Comparison of ENCODE assay signal across 8 cellular contexts in genomic region chr17:44968225-44969143, GRCh38. TPM values are rescaled to one million over a fixed set of nuclear protein-coding genes. Genes with fewer than 3 reads are reported as not detected.
A peak's percentile ranks its signal among the peaks of the same experiment; 100 is the strongest.
DNase-seq lines count a peak whose midpoint lies in the region; ATAC-seq, FAIRE-seq and TF ChIP-seq lines count a peak whose summit lies in the region.

Gene C1QL1 (minus strand): TSS chr17:44968303. CDS start chr17:44968048, 255 bp downstream.

- H3K4me3 ChIP-seq in neutrophil (ENCODE audit: low read depth in 1 of 2, low read length in 1 of 2) (peak within 1 kb of the TSS; percentile 40 to 48), stomach smooth muscle (ENCODE audit: low read length in 2 of 2) (peak within 1 kb of the TSS; percentile 79)

- peak; percentile 82 for ATAC-seq in GM21825 (IDR thresholded peaks at IDR 0.05; ENCODE audit: unreplicated experiment)

- peak; percentile 74 for DNase-seq in DMS153 (lab: John Stamatoyannopoulos, UW)
- peak; percentile 84 for DNase-seq in LHCN-M2 (ENCODE audit: low read depth)
- peak; percentile 41 for DNase-seq in SHP77 treated with DMSO at 0.1 percent for 48 hours (lab: John Stamatoyannopoulos, UW)
- peak; percentile 77 for DNase-seq in activated gamma-delta T cell treated with Interleukin-2 at 50 U/mL for 16 hours
- DNase-seq in frontal cortex (ENCODE audit: low spot score in 2 of 2) = peak; percentile 99

- no peak for FAIRE-seq in frontal cortex (lab: Jason Lieb, UNC)

- H3K4me1 ChIP-seq in neutrophil (ENCODE audit: control insufficient read depth in 1 of 2, insufficient read depth in 1 of 2, low read depth in 1 of 2, low read length in 1 of 2) (peaks cover 31 to 43% of the 10 kb centered on the region in 2 experiments), stomach smooth muscle (ENCODE audit: control insufficient read depth, insufficient read depth, low read length) (peaks cover 44% of the 10 kb centered on the region)

- TF ChIP-seq CTCF in neutrophil (IDR thresholded peaks at IDR 0.05) = no peak

- H3K9ac ChIP-seq in stomach smooth muscle (ENCODE audit: low read length in 2 of 2) = peak within 1 kb of the TSS; percentile 62 to 74

- no peak within 1 kb of the TSS for H3K27ac ChIP-seq in neutrophil
- peak within 1 kb of the TSS; percentile 80 for H3K27ac ChIP-seq in stomach smooth muscle (ENCODE audit: low read length)

- H3K27me3 ChIP-seq in neutrophil (peaks cover 94% of the 10 kb centered on the region), stomach smooth muscle (ENCODE audit: control insufficient read depth in 1 of 2, insufficient read depth in 2 of 2, low read length in 2 of 2) (peaks cover 19% of the 10 kb centered on the region in 2 donors)

- H3K9me3 ChIP-seq in neutrophil = no peaks in the 10 kb centered on the region
- no peaks in the 10 kb centered on the region for H3K9me3 ChIP-seq in stomach smooth muscle (ENCODE audit: control insufficient read depth in 2 of 2, low read length in 2 of 2)

- H3K36me3 ChIP-seq in neutrophil (no peaks in the 10 kb centered on the region), stomach smooth muscle (ENCODE audit: control insufficient read depth in 2 of 2, insufficient read depth in 2 of 2, low read length in 2 of 2) (no peaks in the 10 kb centered on the region)

RNA-seq across cellular contexts. Expression of gene C1QL1, which starts in this region (rescaled TPM):
- 2.5 and 2.8 TPM in 2 replicates for total RNA-seq in LHCN-M2 (2014; rRNA removed)
- 4.4 TPM for polyA plus RNA-seq in LHCN-M2 (2012)
- 1.2 TPM for total RNA-seq in frontal cortex

Comparison
In these comparisons a context has a peak if more than half of its experiments do, and no peak if none do; other contexts are left out.
1. DNase-seq: peak in every context shown above with its lines; median percentile 99 in frontal cortex; 84 in LHCN-M2; 77 in activated gamma-delta T cell treated with Interleukin-2 at 50 U/mL for 16 hours; 74 in DMS153; 41 in SHP77 treated with DMSO at 0.1 percent for 48 hours.